Comparison of ENCODE assay signal across 22 cellular contexts in genomic region chr13:93875527-93875926, GRCh38.
DNase-seq lines count a peak whose midpoint lies in the region; FAIRE-seq and TF ChIP-seq lines count a peak whose summit lies in the region.
"Had no signal": no experiment of that assay in that cellular context is flagged by ENCODE, and none has a peak within 500 bp of the region (broad histone marks: within the 10 kb centered on the region; RNA-seq: fewer than 3 reads in every experiment).

No MANE protein-coding gene starts in this region.

- peaks cover 17% of the 10 kb centered on the region for H3K9me3 Mint-ChIP-seq in mesothelial cell of epicardium

- H3K4me3 Mint-ChIP-seq in mesothelial cell of epicardium, result no peak overlapping the region
- H3K4me3 Mint-ChIP-seq: nephron had no signal

- TF ChIP-seq POLR2A in lower leg skin (IDR thresholded peaks at IDR 0.05), result no peak

- FAIRE-seq in bronchial epithelial cell (lab: Jason Lieb, UNC), result no peak
- FAIRE-seq: kidney had no signal

- peak overlapping the region; percentile 28 for H3K27ac Mint-ChIP-seq in mesothelial cell of epicardium
- H3K27ac Mint-ChIP-seq: nephron had no signal

- no peak overlapping the region for H3K27ac ChIP-seq in left ventricle myocardium inferior (replicated peaks)
- H3K27ac ChIP-seq: BLaER1 treated with 17β-estradiol and CSF1 and Interleukin-3, amounts not matched to agents 10 nM and 100 nM; hepatocyte; prostate gland; spleen; thoracic aorta had no signal

- H3K27me3 ChIP-seq in bronchial epithelial cell (ENCODE audit: control insufficient read depth, insufficient read depth, low read length) (no peaks in the 10 kb centered on the region), left ventricle myocardium inferior (ENCODE audit: low read depth) (no peaks in the 10 kb centered on the region)
- H3K27me3 ChIP-seq: BLaER1 treated with 17β-estradiol and CSF1 and Interleukin-3, amounts not matched to agents 10 nM and 100 nM; hepatocyte; spleen had no signal

- intact Hi-C loops in left ventricle myocardium inferior (cut with micrococcal nuclease) (no loop called here), lower leg skin (cut with DNase I; ENCODE audit: low total_unique reads) (no loop called here)

- TF ChIP-seq CTCF in bronchial epithelial cell (IDR thresholded peaks at IDR 0.05; ENCODE audit: insufficient read depth, low read length, severe bottlenecking) (no peak), mesothelial cell of epicardium (IDR thresholded peaks at IDR 0.05; ENCODE audit: unreplicated experiment) (no peak), left ventricle myocardium inferior (IDR thresholded peaks at IDR 0.05; ENCODE audit: borderline replicate concordance) (no peak), lower leg skin (IDR thresholded peaks at IDR 0.05) (no peak)

- H3K9me3 ChIP-seq in left ventricle myocardium inferior (replicated peaks), result peaks cover 13% of the 10 kb centered on the region
- H3K9me3 ChIP-seq: prostate gland, thoracic aorta had no signal

- peaks cover 15% of the 10 kb centered on the region for H3K36me3 Mint-ChIP-seq in mesothelial cell of epicardium

- peaks cover 10% of the 10 kb centered on the region for H3K4me1 Mint-ChIP-seq in mesothelial cell of epicardium

- H3K4me3 ChIP-seq in bronchial epithelial cell (ENCODE audit: low read depth, low read length), result no peak overlapping the region
- H3K4me3 ChIP-seq in left ventricle myocardium inferior, result no peak overlapping the region
- no peak overlapping the region for H3K4me3 ChIP-seq in lower leg skin (ENCODE audit: low read depth, poor library complexity, severe bottlenecking)
- H3K4me3 ChIP-seq: BLaER1 treated with 17β-estradiol and CSF1 and Interleukin-3, amounts not matched to agents 10 nM and 100 nM; hepatocyte; prostate gland; spleen; thoracic aorta had no signal

- WGBS in lower leg skin, 2 donors, result 85 to 94% methylated on average over 1 of the region's 1 CpG

- no peaks in the 10 kb centered on the region for H3K27me3 Mint-ChIP-seq in mesothelial cell of epicardium (ENCODE audit: low read depth)

- H3K4me1 ChIP-seq in left ventricle myocardium inferior, result no peaks in the 10 kb centered on the region
- H3K4me1 ChIP-seq: prostate gland, spleen had no signal

- H3K36me3 ChIP-seq in bronchial epithelial cell (ENCODE audit: control insufficient read depth, insufficient read depth, low read length) (no peaks in the 10 kb centered on the region), left ventricle myocardium inferior (no peaks in the 10 kb centered on the region)
- H3K36me3 ChIP-seq: BLaER1 treated with 17β-estradiol and CSF1 and Interleukin-3, amounts not matched to agents 10 nM and 100 nM; prostate gland; spleen; thoracic aorta had no signal

- DNase-seq in GM03348 (ENCODE audit: low spot score), result peak; percentile 4
- peak; percentile 30 for DNase-seq in NCI-H1694 (lab: John Stamatoyannopoulos, UW)
- peak; percentile 23 for DNase-seq in bronchial epithelial cell (ENCODE audit: low read depth)
- DNase-seq in mesothelial cell of epicardium (ENCODE audit: low spot score in 2 of 2, unreplicated experiment in 2 of 2), result no peak
- DNase-seq in left ventricle myocardium inferior, result no peak
- DNase-seq in lower leg skin (ENCODE audit: low spot score in 2 of 2), result no peak
- no peak for DNase-seq in kidney glomerular epithelial cell (lab: John Stamatoyannopoulos, UW)
- DNase-seq: activated CD4-positive, alpha-beta T cell treated with anti-CD3 and anti-CD28 coated beads for 48 hours; activated CD8-positive, alpha-beta memory T cell treated with anti-CD3 and anti-CD28 coated beads, Interleukin-2, amount 50 U/mL, for 48 hours; activated gamma-delta T cell treated with Interleukin-2 at 50 U/mL for 16 hours; aorta; DMS153; erythroblast; kidney; NCI-H187 treated with DMSO at 0.1 percent for 48 hours; NCI-H526; spleen had no signal

Comparison
In these comparisons a context has a peak if more than half of its experiments do, and no peak if none do; other contexts are left out.
1. DNase-seq: peak in GM03348 (single experiment), NCI-H1694 (single experiment) and bronchial epithelial cell (single experiment); none in mesothelial cell of epicardium (0 of 2), left ventricle myocardium inferior (single experiment), lower leg skin (0 of 2) and kidney glomerular epithelial cell (single experiment).